ENCODE assay signal across 9 cellular contexts in the genomic region with DNA sequence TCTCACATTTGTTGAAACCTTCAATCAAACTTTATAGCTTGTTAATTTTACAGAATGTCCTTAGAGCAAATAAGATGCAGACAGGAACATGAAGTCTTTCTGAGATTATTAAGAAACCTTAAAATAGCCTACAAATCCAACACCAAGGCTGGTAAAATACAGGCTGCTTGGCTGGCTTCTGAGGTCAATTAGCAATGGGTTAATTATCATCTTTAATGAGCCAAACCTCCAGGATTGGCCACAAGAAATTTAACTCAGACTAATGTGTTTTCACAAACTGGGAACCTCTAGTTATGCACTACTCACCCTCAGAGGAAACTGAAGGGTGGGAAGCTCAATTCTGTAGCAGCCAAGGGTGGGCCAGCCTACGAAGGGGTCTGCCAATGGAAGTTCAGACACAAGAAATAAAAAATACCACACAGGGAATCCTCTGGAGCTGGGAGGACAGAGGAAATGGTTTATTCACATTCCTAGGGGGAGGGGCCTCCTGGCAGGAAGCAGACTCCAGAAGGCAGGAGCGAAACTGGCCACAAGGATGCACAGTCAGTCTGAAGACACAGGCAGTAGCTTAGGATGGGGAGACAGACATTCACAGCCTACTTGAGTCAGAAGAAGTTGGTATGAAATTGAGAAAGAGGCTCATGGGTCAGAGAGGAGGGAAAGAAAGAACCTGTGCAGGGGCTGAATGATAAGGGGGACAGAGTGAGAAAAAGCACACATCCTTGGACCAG. TPM values are rescaled to one million over a fixed set of nuclear protein-coding genes. Genes with fewer than 3 reads are reported as not detected.
DNase-seq lines count a peak whose midpoint lies in the region; ATAC-seq, FAIRE-seq and TF ChIP-seq lines count a peak whose summit lies in the region.
"Had no signal": no experiment of that assay in that cellular context is flagged by ENCODE, and none has a peak within 500 bp of the region (broad histone marks: within the 10 kb centered on the region; RNA-seq: fewer than 3 reads in every experiment).

No MANE protein-coding gene starts in this region.

- no peaks in the 10 kb centered on the region for H3K36me3 ChIP-seq in left ventricle myocardium inferior
- no peaks in the 10 kb centered on the region for H3K36me3 ChIP-seq in small intestine (ENCODE audit: control insufficient read depth in 2 of 2, insufficient read depth in 2 of 2, low read length in 2 of 2)

- 51 to 76% (median 66%) methylated on average over 2 of the region's 2 CpGs for WGBS in small intestine, 3 donors

- peak overlapping the region; percentile 23 for H3K27ac Mint-ChIP-seq in activated CD4-positive, alpha-beta memory T cell treated with anti-CD3 and anti-CD28 coated beads, Interleukin-2, amount 10 ng/mL, durations not matched to agents 7 days and 5 days

- H3K9me3 ChIP-seq in left ventricle myocardium inferior (replicated peaks) (no peaks in the 10 kb centered on the region), small intestine (ENCODE audit: control insufficient read depth, low read depth) (no peaks in the 10 kb centered on the region)

- H3K27me3 ChIP-seq in left ventricle myocardium inferior (ENCODE audit: low read depth) (no peaks in the 10 kb centered on the region), small intestine (ENCODE audit: control insufficient read depth in 2 of 2, insufficient read depth in 2 of 2, low read length in 2 of 2) (no peaks in the 10 kb centered on the region)

- ATAC-seq in activated T-cell treated with anti-CD3 and anti-CD28 coated beads, Interleukin-2, amount 50 U/mL, for 4 hours: no peak
- no peak for ATAC-seq in GM21717 (IDR thresholded peaks at IDR 0.05; ENCODE audit: unreplicated experiment)
- ATAC-seq in HG03342 (IDR thresholded peaks at IDR 0.05; ENCODE audit: unreplicated experiment): no peak

- H3K4me1 Mint-ChIP-seq in activated T-cell treated with anti-CD3 and anti-CD28 coated beads, Interleukin-2, amount 50 U/mL, for 4 hours (ENCODE audit: low read depth): peaks cover 57% of the 10 kb centered on the region
- H3K4me1 Mint-ChIP-seq in activated CD4-positive, alpha-beta memory T cell treated with anti-CD3 and anti-CD28 coated beads, Interleukin-2, amount 10 ng/mL, durations not matched to agents 7 days and 5 days: peaks cover 64% of the 10 kb centered on the region

- peaks cover 8% of the 10 kb centered on the region for H3K36me3 Mint-ChIP-seq in activated T-cell treated with anti-CD3 and anti-CD28 coated beads, Interleukin-2, amount 50 U/mL, for 4 hours (ENCODE audit: insufficient read depth)
- peaks cover 19% of the 10 kb centered on the region for H3K36me3 Mint-ChIP-seq in activated CD4-positive, alpha-beta memory T cell treated with anti-CD3 and anti-CD28 coated beads, Interleukin-2, amount 10 ng/mL, durations not matched to agents 7 days and 5 days (ENCODE audit: low read depth)

- no peaks in the 10 kb centered on the region for H3K27me3 Mint-ChIP-seq in activated T-cell treated with anti-CD3 and anti-CD28 coated beads, Interleukin-2, amount 50 U/mL, for 4 hours (ENCODE audit: low read depth)
- H3K27me3 Mint-ChIP-seq in activated CD4-positive, alpha-beta memory T cell treated with anti-CD3 and anti-CD28 coated beads, Interleukin-2, amount 10 ng/mL, durations not matched to agents 7 days and 5 days: no peaks in the 10 kb centered on the region

- peak overlapping the region; percentile 89 for H3K4me3 Mint-ChIP-seq in activated T-cell treated with anti-CD3 and anti-CD28 coated beads, Interleukin-2, amount 50 U/mL, for 4 hours
- H3K4me3 Mint-ChIP-seq in activated CD4-positive, alpha-beta memory T cell treated with anti-CD3 and anti-CD28 coated beads, Interleukin-2, amount 10 ng/mL, durations not matched to agents 7 days and 5 days: no peak overlapping the region

- H3K4me1 ChIP-seq in left ventricle myocardium inferior (peaks cover 98% of the 10 kb centered on the region), small intestine (ENCODE audit: control insufficient read depth in 2 of 2, insufficient read depth in 1 of 2, low read depth in 1 of 2, low read length in 1 of 2) (peaks cover 9 to 17% of the 10 kb centered on the region in 2 donors)

- no peaks in the 10 kb centered on the region for H3K9me3 Mint-ChIP-seq in activated T-cell treated with anti-CD3 and anti-CD28 coated beads, Interleukin-2, amount 50 U/mL, for 4 hours
- H3K9me3 Mint-ChIP-seq in activated CD4-positive, alpha-beta memory T cell treated with anti-CD3 and anti-CD28 coated beads, Interleukin-2, amount 10 ng/mL, durations not matched to agents 7 days and 5 days: no peaks in the 10 kb centered on the region

- no peak for FAIRE-seq in small intestine (lab: Jason Lieb, UNC)
- FAIRE-seq: colon had no signal

- intact Hi-C loops in left ventricle myocardium inferior (cut with micrococcal nuclease): loop anchor here (10.0 kb wide), 2 partner anchors 84 to 144 kb away; no protein-coding TSS in a partner anchor

- peak overlapping the region; percentile 57 for H3K4me3 ChIP-seq in left ventricle myocardium inferior
- no peak overlapping the region for H3K4me3 ChIP-seq in small intestine (ENCODE audit: low read depth in 1 of 2, low read length in 2 of 2)

- TF ChIP-seq CTCF in left ventricle myocardium inferior (IDR thresholded peaks at IDR 0.05; ENCODE audit: borderline replicate concordance): peak; percentile 51

- peak overlapping the region; percentile 93 for H3K27ac ChIP-seq in left ventricle myocardium inferior (replicated peaks)
- peak overlapping the region; percentile 45 to 95 for H3K27ac ChIP-seq in small intestine (ENCODE audit: low read depth in 1 of 2, low read length in 1 of 2)

- POLR2A ChIA-PET in activated CD4-positive, alpha-beta memory T cell treated with anti-CD3 and anti-CD28 coated beads, Interleukin-2, amount 10 ng/mL, durations not matched to agents 7 days and 5 days (lab: Charles Lee): interaction anchor here (1.0 to 13.7 kb wide), 11 partner anchors 10 to 262 kb away, joined by 3 to 214 read pairs (median 15); a partner anchor contains a TSS

- CTCF ChIA-PET in activated CD4-positive, alpha-beta memory T cell treated with anti-CD3 and anti-CD28 coated beads, Interleukin-2, amount 10 ng/mL, durations not matched to agents 7 days and 5 days (lab: Charles Lee): interaction anchor here (0.7 to 7.1 kb wide), 10 partner anchors 17 to 263 kb away, joined by 3 to 68 read pairs (median 5); a partner anchor contains a TSS

- no peak for DNase-seq in activated T-cell treated with anti-CD3 and anti-CD28 coated beads, Interleukin-2, amount 50 U/mL, for 4 hours
- DNase-seq in activated T-cell treated with anti-CD3 and anti-CD28 coated beads, Interleukin-2, amount 50 U/mL, for 48 hours: no peak
- no peak for DNase-seq in activated CD4-positive, alpha-beta memory T cell treated with anti-CD3 and anti-CD28 coated beads, Interleukin-2, amount 10 ng/mL, durations not matched to agents 7 days and 5 days
- DNase-seq in left ventricle myocardium inferior: peak; percentile 64
- no peak for DNase-seq in small intestine
- no peak for DNase-seq in NCI-H524 treated with DMSO at 0.1 percent for 48 hours (lab: John Stamatoyannopoulos, UW)

RNA-seq across cellular contexts. Expression of a gene that starts 36.1 kb away (rescaled TPM):
- total RNA-seq in activated T-cell treated with anti-CD3 and anti-CD28 coated beads, Interleukin-2, amount 50 U/mL, for 4 hours: 10 to 100 TPM; 18.9 to 60.9 (median 31.5) TPM
- total RNA-seq in activated CD4-positive, alpha-beta memory T cell treated with anti-CD3 and anti-CD28 coated beads, Interleukin-2, amount 10 ng/mL, durations not matched to agents 7 days and 5 days: 10 to 100 TPM; 38.3 to 39.8 TPM
- 23.5 TPM for total RNA-seq in left ventricle myocardium inferior
- 1 to 10 TPM in 2 of 3 donors, under 1 TPM in 1; 0.89 to 6.9 (median 6.2) TPM for polyA plus RNA-seq in small intestine

RNA-seq across cellular contexts. Expression of a gene that starts 49.1 kb away (rescaled TPM):
- total RNA-seq in activated T-cell treated with anti-CD3 and anti-CD28 coated beads, Interleukin-2, amount 50 U/mL, for 4 hours: 10 to 100 TPM; 67.7 to 74.4 (median 70.7) TPM
- 10 to 100 TPM; 43.2 to 45.4 TPM for total RNA-seq in activated CD4-positive, alpha-beta memory T cell treated with anti-CD3 and anti-CD28 coated beads, Interleukin-2, amount 10 ng/mL, durations not matched to agents 7 days and 5 days
- 16.6 TPM for total RNA-seq in left ventricle myocardium inferior
- polyA plus RNA-seq in small intestine: 10 to 100 TPM; 65.9 to 90.5 (median 80.1) TPM
